15 cellular contexts compared by ENCODE assay signal in genomic region chr17:74853048-74853397, GRCh38. TPM values are rescaled to one million over a fixed set of nuclear protein-coding genes. Genes with fewer than 3 reads are reported as not detected.
A peak's percentile ranks its signal among the peaks of the same experiment; 100 is the strongest.
DNase-seq lines count a peak whose midpoint lies in the region; ATAC-seq and TF ChIP-seq lines count a peak whose summit lies in the region.
"Had no signal": no experiment of that assay in that cellular context is flagged by ENCODE, and none has a peak within 500 bp of the region (broad histone marks: within the 10 kb centered on the region; RNA-seq: fewer than 3 reads in every experiment).

No MANE protein-coding gene starts in this region.

- no peaks in the 10 kb centered on the region for H3K27me3 ChIP-seq in HCT116 (ENCODE audit: insufficient read depth, low read length)

- no peaks in the 10 kb centered on the region for H3K9me2 ChIP-seq in HCT116 (ENCODE audit: insufficient read depth)

- intact Hi-C loops in HCT116 (cut with micrococcal nuclease), result no loop called here

- BruUV-seq in HCT116 (replicated peaks; lab: Mats Ljungman, UMichigan), result no TSS peak

- H4K20me1 ChIP-seq in HCT116 (ENCODE audit: insufficient read depth), result no peaks in the 10 kb centered on the region

- H3K4me3 ChIP-seq in HCT116 (replicated peaks in 1 of 2; ENCODE audit: low read depth in 1 of 2, low read length in 2 of 2), result no peak overlapping the region
- H3K4me3 ChIP-seq: SJSA1, transverse colon had no signal

- H3K9ac ChIP-seq in HCT116 (ENCODE audit: low read length), result no peak overlapping the region

- RAD21 ChIA-PET in HCT116 (lab: Charles Lee; ENCODE audit: low non-redundant PET in 1 of 2, low total read pairs in 2 of 2, uncharacterized antibody in 2 of 2, unreplicated experiment in 2 of 2), result no interaction called here

- no peak for TF ChIP-seq RAD21 in HCT116 (IDR thresholded peaks at IDR 0.05; ENCODE audit: low read depth)

- no peak for ATAC-seq in HCT116
- ATAC-seq in activated naive CD8-positive, alpha-beta T cell treated with anti-CD3 and anti-CD28 coated beads, Interleukin-2, amount 50 U/mL, for 24 hours, result no peak
- no peak for ATAC-seq in HG02759 (IDR thresholded peaks at IDR 0.05; ENCODE audit: unreplicated experiment)

- H3K4me1 Mint-ChIP-seq in T-helper 2 cell treated with Interferon-gamma antibody and Interleukin-4, amounts not matched to agents 5 μg/mL and 100 μg/mL, for 36 hours (ENCODE audit: low read depth), result peaks cover 5% of the 10 kb centered on the region
- H3K4me1 Mint-ChIP-seq in activated naive CD8-positive, alpha-beta T cell treated with anti-CD3 and anti-CD28 coated beads, Interleukin-2, amount 50 U/mL, for 24 hours, result peaks cover 3% of the 10 kb centered on the region
- H3K4me1 Mint-ChIP-seq in nephron progenitor cell, result peaks cover 7% of the 10 kb centered on the region

- TF ChIP-seq POLR2A in HCT116 (IDR thresholded peaks at IDR 0.05; ENCODE audit: borderline replicate concordance, extremely low read depth, insufficient read depth, insufficient read length), result no peak

- no peak overlapping the region for H3K27ac ChIP-seq in HCT116 (ENCODE audit: low read depth, low read length)
- H3K27ac ChIP-seq: SJSA1, transverse colon had no signal

- H3K4me2 ChIP-seq in HCT116 (ENCODE audit: low read length), result peak overlapping the region; percentile 42

- no peaks in the 10 kb centered on the region for H3K9me3 Mint-ChIP-seq in T-helper 2 cell treated with Interferon-gamma antibody and Interleukin-4, amounts not matched to agents 5 μg/mL and 100 μg/mL, for 36 hours
- no peaks in the 10 kb centered on the region for H3K9me3 Mint-ChIP-seq in activated naive CD8-positive, alpha-beta T cell treated with anti-CD3 and anti-CD28 coated beads, Interleukin-2, amount 50 U/mL, for 24 hours
- H3K9me3 Mint-ChIP-seq in nephron progenitor cell, result peaks cover 6% of the 10 kb centered on the region
- H3K9me3 Mint-ChIP-seq: dendritic cell treated with granulocyte-macrophage colony-stimulating factor and Interleukin-4, amounts not matched to agents 40 ng/mL and 50 ng/mL, for 4 days had no signal

- TF ChIP-seq CTCF in HCT116 (IDR thresholded peaks at IDR 0.05 in 2 of 3, conservative IDR thresholded peaks at IDR 0.05 in 1 of 3; ENCODE audit: borderline replicate concordance in 1 of 3, insufficient read depth in 1 of 3, low read depth in 2 of 3, low read length in 2 of 3), result no peak
- no peak for TF ChIP-seq CTCF in nephron progenitor cell (IDR thresholded peaks at IDR 0.05)

- H3K9me3 ChIP-seq in HCT116 (ENCODE audit: control insufficient read depth in 1 of 2, insufficient read depth in 1 of 2, low read depth in 1 of 2, low read length in 2 of 2), result no peaks in the 10 kb centered on the region
- H3K9me3 ChIP-seq: SJSA1, transverse colon had no signal

- H3K4me1 ChIP-seq in HCT116 (ENCODE audit: control insufficient read depth in 1 of 2, insufficient read depth in 2 of 2, low read length in 2 of 2), result peaks cover 0 to 12% of the 10 kb centered on the region in 2 experiments; a peak in 2 of 4 replicates
- H3K4me1 ChIP-seq: SJSA1 had no signal

- H3K27me3 Mint-ChIP-seq in T-helper 2 cell treated with Interferon-gamma antibody and Interleukin-4, amounts not matched to agents 5 μg/mL and 100 μg/mL, for 36 hours (ENCODE audit: low read depth), result peaks cover 51% of the 10 kb centered on the region
- H3K27me3 Mint-ChIP-seq in activated naive CD8-positive, alpha-beta T cell treated with anti-CD3 and anti-CD28 coated beads, Interleukin-2, amount 50 U/mL, for 24 hours, result peaks cover 52% of the 10 kb centered on the region
- H3K27me3 Mint-ChIP-seq in nephron progenitor cell (ENCODE audit: low read depth, poor library complexity), result peaks cover 91% of the 10 kb centered on the region

- no peaks in the 10 kb centered on the region for H3K36me3 ChIP-seq in HCT116 (ENCODE audit: control insufficient read depth in 1 of 2, insufficient read depth in 2 of 2, low read length in 2 of 2)
- H3K36me3 ChIP-seq: SJSA1, transverse colon had no signal

- H3K27ac Mint-ChIP-seq in T-helper 2 cell treated with Interferon-gamma antibody and Interleukin-4, amounts not matched to agents 5 μg/mL and 100 μg/mL, for 36 hours, result no peak overlapping the region
- H3K27ac Mint-ChIP-seq in activated naive CD8-positive, alpha-beta T cell treated with anti-CD3 and anti-CD28 coated beads, Interleukin-2, amount 50 U/mL, for 24 hours, result no peak overlapping the region
- peak overlapping the region; percentile 69 for H3K27ac Mint-ChIP-seq in nephron progenitor cell
- H3K27ac Mint-ChIP-seq: dendritic cell treated with granulocyte-macrophage colony-stimulating factor and Interleukin-4, amounts not matched to agents 40 ng/mL and 50 ng/mL, for 4 days had no signal

- POLR2A ChIA-PET in HCT116 (lab: Charles Lee), result interaction anchor here (1.6 to 1.9 kb wide), 2 partner anchors 16 to 20 kb away, joined by 4 to 10 read pairs; partner anchors contain the start of gene FDXR

- CTCF ChIA-PET in HCT116 (lab: Charles Lee), result interaction anchor here (0.9 to 2.1 kb wide), 4 partner anchors 9 to 62 kb away, joined by 4 to 10 read pairs (median 6); no protein-coding TSS in a partner anchor

- no peak for DNase-seq in T-helper 2 cell treated with Interferon-gamma antibody and Interleukin-4, amounts not matched to agents 5 μg/mL and 100 μg/mL, for 36 hours (ENCODE audit: low spot score)
- DNase-seq in T-helper 2 cell (no peak), HCT116 (ENCODE audit: low read depth, low spot score) (no peak), nephron progenitor cell (no peak), NCI-H69 (lab: John Stamatoyannopoulos, UW) (no peak), SKM-1 (lab: John Stamatoyannopoulos, UW; ENCODE audit: unreplicated experiment) (no peak)
- DNase-seq in activated naive CD8-positive, alpha-beta T cell treated with anti-CD3 and anti-CD28 coated beads, Interleukin-2, amount 50 U/mL, for 24 hours, result no peak
- DNase-seq: ACHN; activated CD4-positive, CD25-positive, alpha-beta regulatory T cell treated with anti-CD3 and anti-CD28 coated beads, Interleukin-2, amount 50 U/mL, for 72 hours had no signal

- no peaks in the 10 kb centered on the region for H3K79me2 ChIP-seq in HCT116 (ENCODE audit: insufficient read depth, low read length)

- peak overlapping the region; percentile 84 for H3K4me3 Mint-ChIP-seq in T-helper 2 cell treated with Interferon-gamma antibody and Interleukin-4, amounts not matched to agents 5 μg/mL and 100 μg/mL, for 36 hours
- H3K4me3 Mint-ChIP-seq in activated naive CD8-positive, alpha-beta T cell treated with anti-CD3 and anti-CD28 coated beads, Interleukin-2, amount 50 U/mL, for 24 hours, result peak overlapping the region; percentile 65
- H3K4me3 Mint-ChIP-seq in nephron progenitor cell, result peak overlapping the region; percentile 79
- H3K4me3 Mint-ChIP-seq: dendritic cell treated with granulocyte-macrophage colony-stimulating factor and Interleukin-4, amounts not matched to agents 40 ng/mL and 50 ng/mL, for 4 days had no signal

- no peak overlapping the region for H2AFZ ChIP-seq in HCT116 (ENCODE audit: low read depth, low read length, poor library complexity, severe bottlenecking)

- no peaks in the 10 kb centered on the region for H3K36me3 Mint-ChIP-seq in T-helper 2 cell treated with Interferon-gamma antibody and Interleukin-4, amounts not matched to agents 5 μg/mL and 100 μg/mL, for 36 hours (ENCODE audit: low read depth)
- H3K36me3 Mint-ChIP-seq in activated naive CD8-positive, alpha-beta T cell treated with anti-CD3 and anti-CD28 coated beads, Interleukin-2, amount 50 U/mL, for 24 hours (ENCODE audit: low read depth), result no peaks in the 10 kb centered on the region
- H3K36me3 Mint-ChIP-seq in nephron progenitor cell (ENCODE audit: low read depth), result no peaks in the 10 kb centered on the region

TF ChIP-seq in HCT116, 20 proteins besides CTCF, POLR2A, EP300 and RAD21 (continues in another document):
- TF ChIP-seq ZFX (IDR thresholded peaks at IDR 0.05) (no peak), JUND (IDR thresholded peaks at IDR 0.05) (no peak), EZH2 (IDR thresholded peaks at IDR 0.05) (no peak), SRF (IDR thresholded peaks at IDR 0.05; ENCODE audit: low read depth) (no peak), REST (IDR thresholded peaks at IDR 0.05; ENCODE audit: low read depth) (no peak), CBX3 (IDR thresholded peaks at IDR 0.05; ENCODE audit: low read depth) (no peak), EGR1 (IDR thresholded peaks at IDR 0.05; ENCODE audit: low read depth) (no peak), CEBPB (IDR thresholded peaks at IDR 0.05; ENCODE audit: low read depth) (no peak), ZNF274 (IDR thresholded peaks at IDR 0.05; ENCODE audit: low read depth, low read length) (no peak), SP1 (IDR thresholded peaks at IDR 0.05; ENCODE audit: low read depth) (no peak), YY1 (IDR thresholded peaks at IDR 0.05; ENCODE audit: extremely low read depth, insufficient replicate concordance, low read depth, low read length) (no peak)

RNA-seq across cellular contexts. Expression of gene GRIN2C, which starts 6.7 kb away (rescaled TPM):
- total RNA-seq in HCT116 (2021; ENCODE audit: unreplicated experiment), result 2.2 TPM
- 1.0 and 1.1 TPM in 2 replicates for polyA plus RNA-seq in HCT116 (2012)
- total RNA-seq: kidney epithelial cell, SJSA1 had no signal

RNA-seq across cellular contexts. Expression of gene FDXR, which starts 19.8 kb away (rescaled TPM):
- 98.8 TPM for total RNA-seq in HCT116 (2021; ENCODE audit: unreplicated experiment)
- polyA plus RNA-seq in HCT116 (2012), result 82.6 and 86.1 TPM in 2 replicates

RNA-seq across cellular contexts. Expression of gene FADS6, which starts 40.4 kb away (rescaled TPM):
- not detected for total RNA-seq in HCT116 (2021; ENCODE audit: unreplicated experiment)
- not detected in 2 replicates for polyA plus RNA-seq in HCT116 (2012)
- total RNA-seq: kidney epithelial cell, SJSA1, skeletal muscle tissue had no signal
